ENCODE assay signal across 1 cellular context in genomic region chr20:63929071-63929470, GRCh38.
TF ChIP-seq lines count a peak whose summit lies in the region.

No MANE protein-coding gene starts in this region.

TF ChIP-seq in HepG2, 621 proteins besides CTCF, POLR2A, EP300 and RAD21:
- TF ChIP-seq, protein P1, sequence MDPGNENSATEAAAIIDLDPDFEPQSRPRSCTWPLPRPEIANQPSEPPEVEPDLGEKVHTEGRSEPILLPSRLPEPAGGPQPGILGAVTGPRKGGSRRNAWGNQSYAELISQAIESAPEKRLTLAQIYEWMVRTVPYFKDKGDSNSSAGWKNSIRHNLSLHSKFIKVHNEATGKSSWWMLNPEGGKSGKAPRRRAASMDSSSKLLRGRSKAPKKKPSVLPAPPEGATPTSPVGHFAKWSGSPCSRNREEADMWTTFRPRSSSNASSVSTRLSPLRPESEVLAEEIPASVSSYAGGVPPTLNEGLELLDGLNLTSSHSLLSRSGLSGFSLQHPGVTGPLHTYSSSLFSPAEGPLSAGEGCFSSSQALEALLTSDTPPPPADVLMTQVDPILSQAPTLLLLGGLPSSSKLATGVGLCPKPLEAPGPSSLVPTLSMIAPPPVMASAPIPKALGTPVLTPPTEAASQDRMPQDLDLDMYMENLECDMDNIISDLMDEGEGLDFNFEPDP (CRISPR knock-in tag; conservative IDR thresholded peaks at IDR 0.05), result 0 out of 2 replicates have a peak, but pooled peaks have one; percentile 31
- TF ChIP-seq ZNF839 (CRISPR knock-in tag; IDR thresholded peaks at IDR 0.05; ENCODE audit: borderline replicate concordance) (no peak), AGO2 (optimal IDR thresholded peaks at IDR 0.05; ENCODE audit: low read depth, low read length) (peak; percentile 77)
